ENCODE assay signal across 8 cellular contexts in the genomic region with DNA sequence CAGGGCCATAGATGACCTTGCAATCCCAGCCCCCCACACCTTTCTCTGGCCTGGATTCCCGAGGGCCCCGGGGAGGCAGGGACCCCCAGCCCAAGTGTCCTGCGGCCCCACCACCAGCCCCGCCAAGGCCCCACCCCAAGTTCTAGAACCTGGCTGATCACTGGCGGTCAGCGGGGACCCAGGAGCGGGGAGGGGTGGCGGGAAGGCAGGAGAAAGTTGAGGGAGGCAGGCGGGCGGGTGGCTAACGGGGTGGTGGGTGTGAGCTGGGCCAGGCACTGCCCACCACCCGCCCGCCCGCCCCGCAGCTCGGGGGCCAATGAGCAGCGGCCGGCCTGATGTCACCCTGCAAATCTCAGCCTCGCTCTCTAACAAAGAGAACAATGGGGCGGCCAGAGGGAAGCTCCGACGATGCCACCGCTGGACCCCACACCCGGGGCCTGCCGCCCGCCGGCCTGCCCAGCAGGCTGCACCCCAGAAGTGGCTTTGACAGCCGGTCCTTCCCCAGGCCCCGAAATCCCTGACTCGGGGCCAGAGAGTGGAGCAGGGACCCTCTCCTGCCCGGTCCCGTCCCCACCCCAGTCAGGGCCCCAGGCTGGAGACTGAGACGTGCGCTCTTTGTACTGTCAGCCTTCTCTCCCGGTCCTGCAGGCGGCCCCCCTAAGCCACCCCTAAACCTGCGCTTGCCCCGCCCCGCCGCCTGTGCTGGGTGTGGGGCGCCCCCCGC. TPM values are rescaled to one million over a fixed set of nuclear protein-coding genes. Genes with fewer than 3 reads are reported as not detected.
DNase-seq lines count a peak whose midpoint lies in the region; ATAC-seq and TF ChIP-seq lines count a peak whose summit lies in the region.

No MANE protein-coding gene starts in this region.

- H3K4me3 Mint-ChIP-seq in chondrocyte (ENCODE audit: unreplicated experiment) = peak overlapping the region; percentile 66
- no peak overlapping the region for H3K4me3 Mint-ChIP-seq in activated T-helper 1 cell treated with anti-CD3 and anti-CD28 coated beads, Interleukin-12 subunit alpha, Interleukin-12 subunit beta, Interleukin-2, Interleukin-4 antibody, amounts not matched to agents 30 ng/mL and 10 ng/mL and 1 ng/mL, durations not matched to agents 14 hours and 24 hours and 36 hours

- WGBS in stomach, 5 donors = 6 to 16% (median 11%) methylated on average over 6 to 42 of the region's 42 CpGs

- no peaks in the 10 kb centered on the region for H3K9me3 ChIP-seq in stomach

- H3K4me1 Mint-ChIP-seq in chondrocyte (ENCODE audit: low read depth) = peaks cover 23% of the 10 kb centered on the region
- H3K4me1 Mint-ChIP-seq in activated T-helper 1 cell treated with anti-CD3 and anti-CD28 coated beads, Interleukin-12 subunit alpha, Interleukin-12 subunit beta, Interleukin-2, Interleukin-4 antibody, amounts not matched to agents 30 ng/mL and 10 ng/mL and 1 ng/mL, durations not matched to agents 14 hours and 24 hours and 36 hours (ENCODE audit: low read depth) = no peaks in the 10 kb centered on the region

- ATAC-seq in HG03196 (IDR thresholded peaks at IDR 0.05; ENCODE audit: unreplicated experiment) = no peak

- peak; percentile 90 for DNase-seq in Daoy (ENCODE audit: low read depth)
- DNase-seq in NCI-H226 = peak; percentile 30
- DNase-seq in chondrocyte (ENCODE audit: low spot score) = no peak
- DNase-seq in kidney epithelial cell (ENCODE audit: low read depth) = peak; percentile 19
- peak; percentile 71 for DNase-seq in stomach
- no peak for DNase-seq in activated T-helper 1 cell treated with anti-CD3 and anti-CD28 coated beads, Interleukin-12 subunit alpha, Interleukin-12 subunit beta, Interleukin-2, Interleukin-4 antibody, amounts not matched to agents 30 ng/mL and 10 ng/mL and 1 ng/mL, durations not matched to agents 14 hours and 24 hours and 36 hours (ENCODE audit: low spot score)
- no peak for DNase-seq in cortex of kidney (lab: John Stamatoyannopoulos, UW)

- peak overlapping the region; percentile 86 to 93 (median 87) for H3K27ac ChIP-seq in stomach

- H3K4me3 ChIP-seq in kidney epithelial cell (ENCODE audit: low read depth, low read length) (peak overlapping the region; percentile 93), stomach (peak overlapping the region; percentile 65 to 76 (median 74))

- intact Hi-C loops in stomach (cut with DNase I; ENCODE audit: low total_unique reads) = no loop called here
- intact Hi-C loops in activated T-helper 1 cell treated with anti-CD3 and anti-CD28 coated beads, Interleukin-12 subunit alpha, Interleukin-12 subunit beta, Interleukin-2, Interleukin-4 antibody, amounts not matched to agents 30 ng/mL and 10 ng/mL and 1 ng/mL, durations not matched to agents 14 hours and 24 hours and 36 hours (cut with micrococcal nuclease) = no loop called here

- no peak for TF ChIP-seq POLR2A in stomach (IDR thresholded peaks at IDR 0.05)

- no peaks in the 10 kb centered on the region for H3K9me3 Mint-ChIP-seq in chondrocyte (ENCODE audit: low read depth)
- no peaks in the 10 kb centered on the region for H3K9me3 Mint-ChIP-seq in activated T-helper 1 cell treated with anti-CD3 and anti-CD28 coated beads, Interleukin-12 subunit alpha, Interleukin-12 subunit beta, Interleukin-2, Interleukin-4 antibody, amounts not matched to agents 30 ng/mL and 10 ng/mL and 1 ng/mL, durations not matched to agents 14 hours and 24 hours and 36 hours

- peak; percentile 26 for TF ChIP-seq CTCF in chondrocyte (IDR thresholded peaks at IDR 0.05)
- TF ChIP-seq CTCF in kidney epithelial cell (IDR thresholded peaks at IDR 0.05; ENCODE audit: insufficient read depth, low read length, poor library complexity, severe bottlenecking) = no peak
- TF ChIP-seq CTCF in stomach (IDR thresholded peaks at IDR 0.05) = no peak

- H3K36me3 ChIP-seq in kidney epithelial cell (ENCODE audit: control insufficient read depth, insufficient read depth, low read length) = peaks cover under 1% of the 10 kb centered on the region
- peaks cover 0 to 8% (median 2%) of the 10 kb centered on the region in 4 donors for H3K36me3 ChIP-seq in stomach

- H3K36me3 Mint-ChIP-seq in chondrocyte (ENCODE audit: low read depth) = no peaks in the 10 kb centered on the region
- H3K36me3 Mint-ChIP-seq in activated T-helper 1 cell treated with anti-CD3 and anti-CD28 coated beads, Interleukin-12 subunit alpha, Interleukin-12 subunit beta, Interleukin-2, Interleukin-4 antibody, amounts not matched to agents 30 ng/mL and 10 ng/mL and 1 ng/mL, durations not matched to agents 14 hours and 24 hours and 36 hours (ENCODE audit: low read depth) = no peaks in the 10 kb centered on the region

- no peak for TF ChIP-seq EP300 in stomach (IDR thresholded peaks at IDR 0.05)

- H3K27ac Mint-ChIP-seq in chondrocyte (ENCODE audit: unreplicated experiment) = peak overlapping the region; percentile 36
- H3K27ac Mint-ChIP-seq in activated T-helper 1 cell treated with anti-CD3 and anti-CD28 coated beads, Interleukin-12 subunit alpha, Interleukin-12 subunit beta, Interleukin-2, Interleukin-4 antibody, amounts not matched to agents 30 ng/mL and 10 ng/mL and 1 ng/mL, durations not matched to agents 14 hours and 24 hours and 36 hours = no peak overlapping the region

- H3K4me1 ChIP-seq in stomach = peaks cover 11 to 29% (median 23%) of the 10 kb centered on the region in 4 donors

- no peaks in the 10 kb centered on the region for H3K27me3 Mint-ChIP-seq in chondrocyte (ENCODE audit: low read depth)
- H3K27me3 Mint-ChIP-seq in activated T-helper 1 cell treated with anti-CD3 and anti-CD28 coated beads, Interleukin-12 subunit alpha, Interleukin-12 subunit beta, Interleukin-2, Interleukin-4 antibody, amounts not matched to agents 30 ng/mL and 10 ng/mL and 1 ng/mL, durations not matched to agents 14 hours and 24 hours and 36 hours (ENCODE audit: insufficient read depth) = peaks cover 18% of the 10 kb centered on the region

- H3K27me3 ChIP-seq in kidney epithelial cell (ENCODE audit: control insufficient read depth, insufficient read depth, low read length) (peaks cover 3% of the 10 kb centered on the region), stomach (peaks cover 0 to 17% (median 0%) of the 10 kb centered on the region in 3 donors)

RNA-seq across cellular contexts. Expression of gene MEX3D, which starts 1.6 kb away (rescaled TPM):
- 71.4 and 72.7 TPM in 2 replicates for total RNA-seq in Daoy (2014; rRNA removed; shearing (Covaris generic))
- total RNA-seq in chondrocyte = 57.8 to 60.1 TPM (median 59.6 TPM) in 3 replicates
- total RNA-seq in kidney epithelial cell = 90.9 and 112 TPM in 2 replicates
- total RNA-seq in stomach = 10 to 100 TPM in 3 of 5 donors, 1 to 10 TPM in 2; 9.4 to 90.4 (median 20.1) TPM
- 10 to 100 TPM in 1 of 3 donors, 1 to 10 TPM in 2; 4.9 to 11.8 (median 7.8) TPM for polyA plus RNA-seq in stomach
- total RNA-seq in activated T-helper 1 cell treated with anti-CD3 and anti-CD28 coated beads, Interleukin-12 subunit alpha, Interleukin-12 subunit beta, Interleukin-2, Interleukin-4 antibody, amounts not matched to agents 30 ng/mL and 10 ng/mL and 1 ng/mL, durations not matched to agents 14 hours and 24 hours and 36 hours = 14.6 and 15.0 TPM in 2 replicates

RNA-seq across cellular contexts. Expression of gene MBD3, which starts 26.1 kb away (rescaled TPM):
- 115 and 130 TPM in 2 replicates for total RNA-seq in Daoy (2014; rRNA removed; shearing (Covaris generic))
- total RNA-seq in chondrocyte (83.6 to 101 TPM (median 84.1 TPM) in 3 replicates), kidney epithelial cell (118 and 130 TPM in 2 replicates), stomach (100 to 1,000 TPM in 1 of 5 donors, 10 to 100 TPM in 4; 39.8 to 154 (median 46.2) TPM)
- polyA plus RNA-seq in stomach = 100 to 1,000 TPM in 1 of 3 donors, 10 to 100 TPM in 2; 53.2 to 107 (median 61.6) TPM
- 136 and 139 TPM in 2 replicates for total RNA-seq in activated T-helper 1 cell treated with anti-CD3 and anti-CD28 coated beads, Interleukin-12 subunit alpha, Interleukin-12 subunit beta, Interleukin-2, Interleukin-4 antibody, amounts not matched to agents 30 ng/mL and 10 ng/mL and 1 ng/mL, durations not matched to agents 14 hours and 24 hours and 36 hours

RNA-seq across cellular contexts. Expression of gene UQCR11, which starts 38.7 kb away (rescaled TPM):
- 84.4 and 85.5 TPM in 2 replicates for total RNA-seq in Daoy (2014; rRNA removed; shearing (Covaris generic))
- total RNA-seq in chondrocyte (173 to 190 TPM (median 184 TPM) in 3 replicates), kidney epithelial cell (77.8 and 84.6 TPM in 2 replicates), stomach (100 to 1,000 TPM in 3 of 5 donors, 10 to 100 TPM in 2; 32.2 to 659 (median 151) TPM)
- polyA plus RNA-seq in stomach = 100 to 1,000 TPM; 140 to 217 (median 191) TPM
- 171 and 176 TPM in 2 replicates for total RNA-seq in activated T-helper 1 cell treated with anti-CD3 and anti-CD28 coated beads, Interleukin-12 subunit alpha, Interleukin-12 subunit beta, Interleukin-2, Interleukin-4 antibody, amounts not matched to agents 30 ng/mL and 10 ng/mL and 1 ng/mL, durations not matched to agents 14 hours and 24 hours and 36 hours

RNA-seq across cellular contexts. Expression of gene PLK5, which starts 42.7 kb away (rescaled TPM):
- total RNA-seq in Daoy (2014; rRNA removed; shearing (Covaris generic)) = not detected in 2 replicates
- 0.12 TPM in 1 of 3 replicates, not detected in the others for total RNA-seq in chondrocyte
- total RNA-seq in kidney epithelial cell = not detected in 2 replicates
- total RNA-seq in stomach = not detected
- under 1 TPM in 2 of 3 donors, not detected in 1; 0.12 to 0.80 TPM for polyA plus RNA-seq in stomach
- total RNA-seq in activated T-helper 1 cell treated with anti-CD3 and anti-CD28 coated beads, Interleukin-12 subunit alpha, Interleukin-12 subunit beta, Interleukin-2, Interleukin-4 antibody, amounts not matched to agents 30 ng/mL and 10 ng/mL and 1 ng/mL, durations not matched to agents 14 hours and 24 hours and 36 hours = not detected in 2 replicates

RNA-seq across cellular contexts. Expression of gene ADAMTSL5, which starts 53.7 kb away (rescaled TPM):
- total RNA-seq in Daoy (2014; rRNA removed; shearing (Covaris generic)) = 0.57 TPM in 1 of 2 replicates, not detected in the other
- total RNA-seq in chondrocyte (9.1 to 20.3 TPM (median 16.9 TPM) in 3 replicates), kidney epithelial cell (0.58 and 1.8 TPM in 2 replicates), stomach (10 to 100 TPM in 1 of 5 donors, 1 to 10 TPM in 2, not detected in 2; 1.7 to 29.5 (median 1.8) TPM)
- 1 to 10 TPM; 1.1 to 5.6 (median 1.4) TPM for polyA plus RNA-seq in stomach
- total RNA-seq in activated T-helper 1 cell treated with anti-CD3 and anti-CD28 coated beads, Interleukin-12 subunit alpha, Interleukin-12 subunit beta, Interleukin-2, Interleukin-4 antibody, amounts not matched to agents 30 ng/mL and 10 ng/mL and 1 ng/mL, durations not matched to agents 14 hours and 24 hours and 36 hours = 3.6 and 7.0 TPM in 2 replicates

Comparison
In these comparisons a context has a peak if more than half of its experiments do, and no peak if none do; other contexts are left out.
1. DNase-seq: peak in Daoy (single experiment), NCI-H226 (single experiment), kidney epithelial cell (single experiment) and stomach (single experiment); none in chondrocyte (single experiment), activated T-helper 1 cell treated with anti-CD3 and anti-CD28 coated beads, Interleukin-12 subunit alpha, Interleukin-12 subunit beta, Interleukin-2, Interleukin-4 antibody, amounts not matched to agents 30 ng/mL and 10 ng/mL and 1 ng/mL, durations not matched to agents 14 hours and 24 hours and 36 hours (single experiment) and cortex of kidney (single experiment).